ENCODE assay signal across 7 cellular contexts in genomic region chr2:229714080-229714735, GRCh38. TPM values are rescaled to one million over a fixed set of nuclear protein-coding genes. Genes with fewer than 3 reads are reported as not detected.
A peak's percentile ranks its signal among the peaks of the same experiment; 100 is the strongest.
DNase-seq lines count a peak whose midpoint lies in the region; ATAC-seq and TF ChIP-seq lines count a peak whose summit lies in the region.

DNER (minus strand) TSS chr2:229714555; CDS start chr2:229714423, 132 bp downstream.

- peaks cover 5% of the 10 kb centered on the region for H3K4me1 Mint-ChIP-seq in endodermal cell

- no peak within 1 kb of the TSS for H3K9ac ChIP-seq in endodermal cell (ENCODE audit: extremely low read depth, low read length, poor library complexity, severe bottlenecking)

- WGBS in endodermal cell (ENCODE audit: insufficient coverage in 1 of 2, insufficient read length in 1 of 2), 2 experiments = 0% methylated on average over 15 to 83 of the region's 84 CpGs
- 0 to 1% methylated on average over 33 to 42 of the region's 84 CpGs for WGBS in testis, 2 donors

- intact Hi-C loops in testis (cut with DNase I; ENCODE audit: low total_unique reads) = no loop called here

- H3K9me3 ChIP-seq in endodermal cell (ENCODE audit: control insufficient read depth, low read length) = no peaks in the 10 kb centered on the region
- no peaks in the 10 kb centered on the region for H3K9me3 ChIP-seq in testis

- H3K9me3 Mint-ChIP-seq in endodermal cell = no peaks in the 10 kb centered on the region

- no peaks in the 10 kb centered on the region for H3K36me3 Mint-ChIP-seq in endodermal cell (ENCODE audit: low read depth)

- TF ChIP-seq CTCF in endodermal cell (conservative IDR thresholded peaks at IDR 0.05) = peak; percentile 0
- no peak for TF ChIP-seq CTCF in testis (IDR thresholded peaks at IDR 0.05)

- H3K27me3 ChIP-seq in endodermal cell (ENCODE audit: control insufficient read depth, insufficient read depth, low read length, poor library complexity, severe bottlenecking) (peaks cover 93% of the 10 kb centered on the region), testis (no peaks in the 10 kb centered on the region)

- no peaks in the 10 kb centered on the region for H3K36me3 ChIP-seq in endodermal cell (ENCODE audit: control insufficient read depth, insufficient read depth, low read length)
- no peaks in the 10 kb centered on the region for H3K36me3 ChIP-seq in testis (ENCODE audit: low read depth, missing control alignments)

- H3K27me3 Mint-ChIP-seq in endodermal cell (ENCODE audit: insufficient read depth) = peaks cover 81% of the 10 kb centered on the region

- H3K27ac Mint-ChIP-seq in endodermal cell = no peak within 1 kb of the TSS

- no peak within 1 kb of the TSS for H3K27ac ChIP-seq in endodermal cell (ENCODE audit: low read depth, low read length)
- H3K27ac ChIP-seq in testis = no peak within 1 kb of the TSS

- TF ChIP-seq POLR2A in testis (IDR thresholded peaks at IDR 0.05) = no peak

- ATAC-seq in GM18498 (IDR thresholded peaks at IDR 0.05; ENCODE audit: unreplicated experiment) (peak; percentile 84), HG02588 (IDR thresholded peaks at IDR 0.05; ENCODE audit: unreplicated experiment) (peak; percentile 67)

- peak within 1 kb of the TSS; percentile 48 for H3K4me3 Mint-ChIP-seq in endodermal cell

- no peaks in the 10 kb centered on the region for H3K4me1 ChIP-seq in endodermal cell (ENCODE audit: control insufficient read depth, insufficient read depth, low read length)
- H3K4me1 ChIP-seq in testis = peaks cover 17% of the 10 kb centered on the region

- H3K4me3 ChIP-seq in endodermal cell (ENCODE audit: low read length) (peak within 1 kb of the TSS; percentile 70), testis (peak within 1 kb of the TSS; percentile 41 to 57)

- peak; percentile 32 to 49 for DNase-seq in NCI-H1930 (lab: John Stamatoyannopoulos, UW)
- peak; percentile 17 to 27 for DNase-seq in activated CD4-positive, alpha-beta T cell treated with anti-CD3 and anti-CD28 coated beads, Interleukin-2, amount 50 U/mL, for 24 hours (ENCODE audit: low read depth in 1 of 2, low spot score in 1 of 2)
- DNase-seq in endodermal cell = peak; percentile 89
- peak; percentile 73 for DNase-seq in midbrain (lab: John Stamatoyannopoulos, UW)
- peak; percentile 42 for DNase-seq in testis

RNA-seq across cellular contexts. Expression of gene DNER, which starts in this region (rescaled TPM):
- total RNA-seq in endodermal cell (under 1 TPM; 0.11 to 0.18 TPM), testis (1 to 10 TPM; 2.0 to 4.8 TPM)
- polyA plus RNA-seq in endodermal cell (2013, experiment 1 of 2) = 55.8 TPM
- 55.3 TPM for polyA plus RNA-seq in endodermal cell (2013, experiment 2 of 2)
- polyA plus RNA-seq in testis (ENCODE audit: insufficient read depth, low read depth, low replicate concordance) = 2.9 TPM

Comparison
In these comparisons a context has a peak if more than half of its experiments do, and no peak if none do; other contexts are left out.
1. DNase-seq: peak in every context shown above with its lines; median percentile 89 in endodermal cell; 73 in midbrain; 42 in testis; 40 in NCI-H1930; 22 in activated CD4-positive, alpha-beta T cell treated with anti-CD3 and anti-CD28 coated beads, Interleukin-2, amount 50 U/mL, for 24 hours.